Comparison of ENCODE assay signal across 1 cellular context in genomic region chr21:41926068-41926806, GRCh38.
TF ChIP-seq lines count a peak whose summit lies in the region.

No MANE protein-coding gene starts in this region.

TF ChIP-seq in HepG2, 621 proteins besides CTCF, POLR2A, EP300 and RAD21 (continued from another document and continues in another):
- TF ChIP-seq ZNF318 (CRISPR knock-in tag; IDR thresholded peaks at IDR 0.05) (no peak), TEAD3 (CRISPR knock-in tag; optimal IDR thresholded peaks at IDR 0.05; ENCODE audit: borderline replicate concordance) (peak; percentile 47), ZBTB49 (CRISPR knock-in tag; IDR thresholded peaks at IDR 0.05; ENCODE audit: borderline replicate concordance) (no peak), MNT (IDR thresholded peaks at IDR 0.05) (no peak), NFE2L1 (CRISPR knock-in tag; IDR thresholded peaks at IDR 0.05; ENCODE audit: borderline replicate concordance) (no peak), AGO1 (IDR thresholded peaks at IDR 0.05; ENCODE audit: low read depth, low read length, poor library complexity, severe bottlenecking) (no peak), ZNF782 (CRISPR knock-in tag; IDR thresholded peaks at IDR 0.05; ENCODE audit: borderline replicate concordance) (0 out of 2 replicates have a peak, but pooled peaks have one; percentile 35), KMT2A (CRISPR knock-in tag; IDR thresholded peaks at IDR 0.05) (peak; percentile 47; the same call in 1 of the 2 replicates), ZBTB7A (CRISPR knock-in tag; IDR thresholded peaks at IDR 0.05) (peak; percentile 96), EEA1 (CRISPR knock-in tag; IDR thresholded peaks at IDR 0.05; ENCODE audit: borderline replicate concordance) (no peak), ZNF766 (CRISPR knock-in tag; IDR thresholded peaks at IDR 0.05; ENCODE audit: borderline replicate concordance) (no peak), ZFP36L1 (CRISPR knock-in tag; IDR thresholded peaks at IDR 0.05) (no peak), ZNF788 (CRISPR knock-in tag; IDR thresholded peaks at IDR 0.05; ENCODE audit: borderline replicate concordance) (peak; percentile 29; the same call in 1 of the 2 replicates), ZNF724P (CRISPR knock-in tag; IDR thresholded peaks at IDR 0.05; ENCODE audit: borderline replicate concordance) (no peak), SAP130 (CRISPR knock-in tag; IDR thresholded peaks at IDR 0.05; ENCODE audit: low read depth) (peak; percentile 17; the same call in 1 of the 2 replicates), BHLHE40 (IDR thresholded peaks at IDR 0.05; ENCODE audit: low read length) (no peak), ZNF614 (CRISPR knock-in tag; IDR thresholded peaks at IDR 0.05; ENCODE audit: borderline replicate concordance) (no peak), SIX1 (CRISPR knock-in tag; IDR thresholded peaks at IDR 0.05; ENCODE audit: borderline replicate concordance) (no peak), RXRB (CRISPR knock-in tag; IDR thresholded peaks at IDR 0.05; ENCODE audit: borderline replicate concordance) (peak; percentile 22; the same call in 1 of the 2 replicates), GZF1 (CRISPR knock-in tag; IDR thresholded peaks at IDR 0.05) (no peak), ZNF770 (CRISPR knock-in tag; IDR thresholded peaks at IDR 0.05) (no peak), ZNF749 (CRISPR knock-in tag; IDR thresholded peaks at IDR 0.05; ENCODE audit: borderline replicate concordance) (no peak), THAP7 (CRISPR knock-in tag; IDR thresholded peaks at IDR 0.05) (no peak), HNRNPK (IDR thresholded peaks at IDR 0.05; ENCODE audit: low read depth, low read length, poor library complexity, severe bottlenecking) (no peak), ZNF574 (CRISPR knock-in tag; IDR thresholded peaks at IDR 0.05) (no peak), ZFP90 (CRISPR knock-in tag; IDR thresholded peaks at IDR 0.05; ENCODE audit: borderline replicate concordance) (no peak), ZBTB4 (CRISPR knock-in tag; IDR thresholded peaks at IDR 0.05; ENCODE audit: borderline replicate concordance) (no peak), DMAP1 (CRISPR knock-in tag; IDR thresholded peaks at IDR 0.05) (peak; percentile 56), ZNF362 (CRISPR knock-in tag; IDR thresholded peaks at IDR 0.05; ENCODE audit: borderline replicate concordance) (peak; percentile 93), ZNF414 (CRISPR knock-in tag; IDR thresholded peaks at IDR 0.05) (no peak), ZNF615 (CRISPR knock-in tag; IDR thresholded peaks at IDR 0.05; ENCODE audit: borderline replicate concordance) (no peak)
